18 cellular contexts compared by ENCODE assay signal in genomic region chr6:162852810-162853577, GRCh38.
A peak's percentile ranks its signal among the peaks of the same experiment; 100 is the strongest.
DNase-seq lines count a peak whose midpoint lies in the region; ATAC-seq and TF ChIP-seq lines count a peak whose summit lies in the region.
"Had no signal": no experiment of that assay in that cellular context is flagged by ENCODE, and none has a peak within 500 bp of the region (broad histone marks: within the 10 kb centered on the region; RNA-seq: fewer than 3 reads in every experiment).

No MANE protein-coding gene starts in this region.

- H3F3A ChIP-seq in GM23338 (replicated peaks; ENCODE audit: low read depth) = no peaks in the 10 kb centered on the region

- H2AFZ ChIP-seq in GM23338 (peak overlapping the region; percentile 40), osteoblast (ENCODE audit: low read length) (no peak overlapping the region)
- H2AFZ ChIP-seq: PC-9 had no signal

- H3K27me3 ChIP-seq in GM23338 (ENCODE audit: insufficient read depth) (no peaks in the 10 kb centered on the region), dorsolateral prefrontal cortex (no peaks in the 10 kb centered on the region), osteoblast (ENCODE audit: insufficient read depth, low read length) (no peaks in the 10 kb centered on the region), adrenal gland (no peaks in the 10 kb centered on the region)
- H3K27me3 ChIP-seq: BLaER1 had no signal

- H3K9me2 ChIP-seq in GM23338 (ENCODE audit: insufficient read depth) = no peaks in the 10 kb centered on the region

- TF ChIP-seq POLR2A in adrenal gland (IDR thresholded peaks at IDR 0.05) = no peak

- TF ChIP-seq CTCF in GM23338 (conservative IDR thresholded peaks at IDR 0.05; ENCODE audit: low read depth in 2 of 2) = no peak
- peak in 9 of 56 donors; percentile 5 to 34 (median 17) for TF ChIP-seq CTCF in dorsolateral prefrontal cortex (IDR thresholded peaks at IDR 0.05 in 54 of 56, conservative IDR thresholded peaks at IDR 0.05 in 2 of 56; ENCODE audit: low read depth in 1 of 56, partially characterized antibody in 56 of 56)
- TF ChIP-seq CTCF in osteoblast (IDR thresholded peaks at IDR 0.05; ENCODE audit: extremely low read depth, low read depth, low read length) = no peak
- no peak for TF ChIP-seq CTCF in adrenal gland (IDR thresholded peaks at IDR 0.05)

- no peak overlapping the region; the same call in 1 of the 2 replicates for H3K27ac ChIP-seq in GM23338 (ENCODE audit: low read depth)
- H3K27ac ChIP-seq in dorsolateral prefrontal cortex = peak overlapping the region in 56 of 59 donors; percentile 20 to 98 (median 92)
- no peak overlapping the region for H3K27ac ChIP-seq in osteoblast (ENCODE audit: low read depth, low read length)
- H3K27ac ChIP-seq in adrenal gland = no peak overlapping the region
- H3K27ac ChIP-seq: BLaER1, PC-9 had no signal

- no peaks in the 10 kb centered on the region for H3K79me2 ChIP-seq in GM23338 (replicated peaks; ENCODE audit: insufficient read depth)
- H3K79me2 ChIP-seq in osteoblast (ENCODE audit: insufficient read depth, low read length) = no peaks in the 10 kb centered on the region

- H3K36me3 ChIP-seq in GM23338 (ENCODE audit: insufficient read depth) (no peaks in the 10 kb centered on the region), osteoblast (ENCODE audit: insufficient read depth, low read length) (no peaks in the 10 kb centered on the region), adrenal gland (replicated peaks in 1 of 2) (no peaks in the 10 kb centered on the region)
- H3K36me3 ChIP-seq: BLaER1 had no signal

- H3K4me2 ChIP-seq in GM23338 (no peak overlapping the region), osteoblast (ENCODE audit: insufficient read depth, low read length) (no peak overlapping the region)
- H3K4me2 ChIP-seq: BLaER1, PC-9 had no signal

- intact Hi-C loops in dorsolateral prefrontal cortex (cut with DNase I) = loop anchor here (10.0 kb wide), 4 partner anchors 122 to 1102 kb away; partner anchors contain the start of genes PACRG (in 1 of the 2) and PRKN (in 1 of the 2)
- intact Hi-C loops in adrenal gland (cut with DNase I) = loop anchor here in 1 of 2 donors (10.0 kb wide), 1 partner anchor 1102 kb away; no protein-coding TSS in a partner anchor

- peaks cover 1% of the 10 kb centered on the region; the same call in 1 of the 3 replicates for H3K36me3 Mint-ChIP-seq in GM23338 (ENCODE audit: low read depth)
- no peaks in the 10 kb centered on the region for H3K36me3 Mint-ChIP-seq in activated T-cell treated with anti-CD3 and anti-CD28 coated beads, Interleukin-2, amount 50 U/mL, for 24 hours (ENCODE audit: low read depth)
- no peaks in the 10 kb centered on the region for H3K36me3 Mint-ChIP-seq in stimulated activated effector memory CD8-positive, alpha-beta T cell treated with anti-CD3 and anti-CD28 coated beads, Interleukin-12 subunit alpha, Interleukin-12 subunit beta, amount 100 ng/mL, for 72 hours
- H3K36me3 Mint-ChIP-seq: CD8-positive, alpha-beta memory T cell had no signal

- DNase-seq in GM23338 (ENCODE audit: low spot score) = peak; percentile 24
- no peak for DNase-seq in dorsolateral prefrontal cortex
- DNase-seq in medulla oblongata (ENCODE audit: extremely low spot score) = peak; percentile 33
- peak; percentile 38 for DNase-seq in osteoblast (ENCODE audit: insufficient read length, low spot score, missing footprints)
- DNase-seq in activated T-cell treated with anti-CD3 and anti-CD28 coated beads, Interleukin-2, amount 50 U/mL, for 24 hours = no peak
- DNase-seq in stimulated activated effector memory CD8-positive, alpha-beta T cell treated with anti-CD3 and anti-CD28 coated beads, Interleukin-12 subunit alpha, Interleukin-12 subunit beta, amount 100 ng/mL, for 72 hours (ENCODE audit: low spot score in 2 of 2) = no peak
- DNase-seq in adrenal gland = no peak
- DNase-seq: CD8-positive, alpha-beta memory T cell; DMS79 treated with DMSO at 0.1 percent for 48 hours; IMR-90; Kasumi-1; MM.1S; NCI-H1092 treated with DMSO at 0.1 percent for 48 hours; NCI-H2227 treated with DMSO at 0.1 percent for 48 hours; NCI-H524; PC-9 had no signal

- peaks cover 38% of the 10 kb centered on the region for H3K4me1 Mint-ChIP-seq in GM23338
- no peaks in the 10 kb centered on the region for H3K4me1 Mint-ChIP-seq in activated T-cell treated with anti-CD3 and anti-CD28 coated beads, Interleukin-2, amount 50 U/mL, for 24 hours (ENCODE audit: low read depth)
- H3K4me1 Mint-ChIP-seq in stimulated activated effector memory CD8-positive, alpha-beta T cell treated with anti-CD3 and anti-CD28 coated beads, Interleukin-12 subunit alpha, Interleukin-12 subunit beta, amount 100 ng/mL, for 72 hours = no peaks in the 10 kb centered on the region
- H3K4me1 Mint-ChIP-seq: CD8-positive, alpha-beta memory T cell had no signal

- H3K4me3 ChIP-seq in GM23338 (no peak overlapping the region), dorsolateral prefrontal cortex (peak overlapping the region in 11 of 59 donors; percentile 0 to 29 (median 9)), osteoblast (ENCODE audit: insufficient read depth, low read length) (no peak overlapping the region), adrenal gland (no peak overlapping the region)
- H3K4me3 ChIP-seq: BLaER1, PC-9 had no signal

- no peaks in the 10 kb centered on the region for H4K20me1 ChIP-seq in GM23338 (replicated peaks; ENCODE audit: insufficient read depth)
- H4K20me1 ChIP-seq in osteoblast (ENCODE audit: insufficient read depth, low read length) = no peaks in the 10 kb centered on the region
- H4K20me1 ChIP-seq: BLaER1 had no signal

- peaks cover 14% of the 10 kb centered on the region for H3K4me1 ChIP-seq in GM23338 (ENCODE audit: insufficient read depth)
- H3K4me1 ChIP-seq in osteoblast (ENCODE audit: insufficient read depth, low read length) = no peaks in the 10 kb centered on the region
- peaks cover 0 to 3% of the 10 kb centered on the region in 2 donors for H3K4me1 ChIP-seq in adrenal gland (replicated peaks in 1 of 2)

- no peak overlapping the region for H3K27ac Mint-ChIP-seq in GM23338
- H3K27ac Mint-ChIP-seq in activated T-cell treated with anti-CD3 and anti-CD28 coated beads, Interleukin-2, amount 50 U/mL, for 24 hours = no peak overlapping the region
- H3K27ac Mint-ChIP-seq in stimulated activated effector memory CD8-positive, alpha-beta T cell treated with anti-CD3 and anti-CD28 coated beads, Interleukin-12 subunit alpha, Interleukin-12 subunit beta, amount 100 ng/mL, for 72 hours = no peak overlapping the region
- H3K27ac Mint-ChIP-seq: CD8-positive, alpha-beta memory T cell had no signal

- WGBS in adrenal gland, 4 donors = 70 to 84% (median 75%) methylated on average over 9 of the region's 9 CpGs

- H3K9me3 ChIP-seq in osteoblast (ENCODE audit: low read depth, low read length) (peaks cover 3% of the 10 kb centered on the region), adrenal gland (replicated peaks in 1 of 3) (no peaks in the 10 kb centered on the region)
- H3K9me3 ChIP-seq: BLaER1 had no signal

- ATAC-seq in GM23338 (no peak), HG03175 (IDR thresholded peaks at IDR 0.05; ENCODE audit: unreplicated experiment) (no peak)
- no peak for ATAC-seq in stimulated activated effector memory CD8-positive, alpha-beta T cell treated with anti-CD3 and anti-CD28 coated beads, Interleukin-12 subunit alpha, Interleukin-12 subunit beta, amount 100 ng/mL, for 72 hours

- peaks cover 5% of the 10 kb centered on the region for H3K27me3 Mint-ChIP-seq in GM23338 (ENCODE audit: insufficient read depth, low read depth, poor library complexity)
- H3K27me3 Mint-ChIP-seq in activated T-cell treated with anti-CD3 and anti-CD28 coated beads, Interleukin-2, amount 50 U/mL, for 24 hours = peaks cover 5% of the 10 kb centered on the region
- H3K27me3 Mint-ChIP-seq: CD8-positive, alpha-beta memory T cell had no signal

- no peak overlapping the region for H3K4me3 Mint-ChIP-seq in GM23338
- H3K4me3 Mint-ChIP-seq in activated T-cell treated with anti-CD3 and anti-CD28 coated beads, Interleukin-2, amount 50 U/mL, for 24 hours = no peak overlapping the region
- H3K4me3 Mint-ChIP-seq in stimulated activated effector memory CD8-positive, alpha-beta T cell treated with anti-CD3 and anti-CD28 coated beads, Interleukin-12 subunit alpha, Interleukin-12 subunit beta, amount 100 ng/mL, for 72 hours = no peak overlapping the region
- H3K4me3 Mint-ChIP-seq: CD8-positive, alpha-beta memory T cell had no signal

- H3K9me3 Mint-ChIP-seq in GM23338 = no peaks in the 10 kb centered on the region
- H3K9me3 Mint-ChIP-seq in activated T-cell treated with anti-CD3 and anti-CD28 coated beads, Interleukin-2, amount 50 U/mL, for 24 hours = no peaks in the 10 kb centered on the region
- H3K9me3 Mint-ChIP-seq in stimulated activated effector memory CD8-positive, alpha-beta T cell treated with anti-CD3 and anti-CD28 coated beads, Interleukin-12 subunit alpha, Interleukin-12 subunit beta, amount 100 ng/mL, for 72 hours = no peaks in the 10 kb centered on the region

TF ChIP-seq in GM23338, 12 proteins besides CTCF, POLR2A, EP300 and RAD21:
- TF ChIP-seq EZH2 (IDR thresholded peaks at IDR 0.05; ENCODE audit: low read depth, unreplicated experiment) (no peak), ZNF331 (CRISPR knock-in tag; IDR thresholded peaks at IDR 0.05; ENCODE audit: low read depth) (no peak), ZNF114 (CRISPR knock-in tag; IDR thresholded peaks at IDR 0.05) (no peak)
TF ChIP-seq in GM23338: peak in this region for 0.

Comparison
In these comparisons a context has a peak if more than half of its experiments do, and no peak if none do; other contexts are left out.
1. DNase-seq: peak in GM23338 (single experiment), medulla oblongata (single experiment) and osteoblast (single experiment); none in dorsolateral prefrontal cortex (0 of 10), activated T-cell treated with anti-CD3 and anti-CD28 coated beads, Interleukin-2, amount 50 U/mL, for 24 hours (single experiment), stimulated activated effector memory CD8-positive, alpha-beta T cell treated with anti-CD3 and anti-CD28 coated beads, Interleukin-12 subunit alpha, Interleukin-12 subunit beta, amount 100 ng/mL, for 72 hours (0 of 2) and adrenal gland (0 of 7).
2. H3K27ac ChIP-seq: peak in dorsolateral prefrontal cortex (56 of 59); none in GM23338 (single experiment), osteoblast (single experiment) and adrenal gland (0 of 5).